28 cellular contexts compared by ENCODE assay signal in the genomic region with DNA sequence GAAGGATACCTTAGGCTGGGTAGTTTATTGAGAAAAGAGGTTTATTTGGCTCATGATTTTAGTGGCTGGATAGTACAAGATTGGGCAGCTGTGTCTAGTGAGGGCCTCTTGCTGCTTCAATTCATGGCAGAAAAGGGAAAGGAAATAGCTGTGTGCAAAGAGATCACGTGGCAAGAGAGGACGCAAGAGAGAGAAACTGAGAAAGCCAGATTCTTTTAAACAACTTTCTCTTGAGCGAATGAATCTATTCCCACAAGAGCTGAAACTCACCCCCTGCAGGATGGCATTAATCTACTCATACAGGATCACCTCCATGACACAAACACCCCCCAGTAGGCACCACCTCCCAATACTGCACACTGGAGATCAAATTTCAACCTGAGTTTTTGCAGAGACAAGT.
A peak's percentile ranks its signal among the peaks of the same experiment; 100 is the strongest.
DNase-seq lines count a peak whose midpoint lies in the region; ATAC-seq and TF ChIP-seq lines count a peak whose summit lies in the region.
"Had no signal": no experiment of that assay in that cellular context is flagged by ENCODE, and none has a peak within 500 bp of the region (broad histone marks: within the 10 kb centered on the region; RNA-seq: fewer than 3 reads in every experiment).

No MANE protein-coding gene starts in this region.

- TF ChIP-seq POLR2A in Peyer's patch (IDR thresholded peaks at IDR 0.05), result no peak

- no peak overlapping the region for H3K4me3 ChIP-seq in Peyer's patch
- H3K4me3 ChIP-seq: K562, left ventricle myocardium inferior, PC-9, prostate gland, stomach, tibial artery had no signal

- TF ChIP-seq CTCF in HFFc6 (IDR thresholded peaks at IDR 0.05), result 0 out of 2 replicates have a peak, but pooled peaks have one; percentile 13
- 0 out of 2 replicates have a peak, but pooled peaks have one; percentile 14 for TF ChIP-seq CTCF in VCaP (conservative IDR thresholded peaks at IDR 0.05)
- TF ChIP-seq CTCF in foreskin keratinocyte (conservative IDR thresholded peaks at IDR 0.05), result no peak
- TF ChIP-seq CTCF in type B pancreatic cell (conservative IDR thresholded peaks at IDR 0.05), result no peak
- no peak for TF ChIP-seq CTCF in Peyer's patch (IDR thresholded peaks at IDR 0.05)

- no peaks in the 10 kb centered on the region for H3K36me3 Mint-ChIP-seq in HFFc6 (ENCODE audit: low read depth)
- no peaks in the 10 kb centered on the region for H3K36me3 Mint-ChIP-seq in type B pancreatic cell
- H3K36me3 Mint-ChIP-seq: naive B cell had no signal

- ATAC-seq in foreskin keratinocyte (peak; percentile 4), HG02885 (IDR thresholded peaks at IDR 0.05; ENCODE audit: poor library complexity, unreplicated experiment) (no peak)
- ATAC-seq: activated CD4-positive, CD25-positive, alpha-beta regulatory T cell treated with anti-CD3 and anti-CD28 coated beads, Interleukin-2, amount 50 U/mL, for 24 hours; K562 had no signal

- H3K4me3 Mint-ChIP-seq in HFFc6 (no peak overlapping the region), type B pancreatic cell (peak overlapping the region; percentile 1)
- H3K4me3 Mint-ChIP-seq: naive B cell had no signal

- no peaks in the 10 kb centered on the region for H3K36me3 ChIP-seq in Peyer's patch
- H3K36me3 ChIP-seq: left ventricle myocardium inferior, prostate gland, stomach, tibial artery had no signal

- H3K27me3 Mint-ChIP-seq in HFFc6 (ENCODE audit: insufficient read depth) (peaks cover 2% of the 10 kb centered on the region; the same call in 1 of the 2 replicates), type B pancreatic cell (peaks cover 5% of the 10 kb centered on the region)

- no peaks in the 10 kb centered on the region for H3K9me3 ChIP-seq in Peyer's patch
- H3K9me3 ChIP-seq: prostate gland, stomach, tibial artery had no signal

- H3K27ac ChIP-seq in VCaP (peak overlapping the region; percentile 77), foreskin keratinocyte (peak overlapping the region; percentile 13), Peyer's patch (no peak overlapping the region)
- H3K27ac ChIP-seq: left ventricle myocardium inferior, PC-9, stomach, tibial artery had no signal

- peaks cover 32% of the 10 kb centered on the region for H3K4me1 Mint-ChIP-seq in HFFc6 (ENCODE audit: low read depth)
- H3K4me1 Mint-ChIP-seq in type B pancreatic cell (ENCODE audit: unreplicated experiment), result peaks cover 9% of the 10 kb centered on the region
- H3K4me1 Mint-ChIP-seq: naive B cell had no signal

- H3K4me1 ChIP-seq in foreskin keratinocyte, result peaks cover 25% of the 10 kb centered on the region
- no peaks in the 10 kb centered on the region for H3K4me1 ChIP-seq in Peyer's patch
- H3K4me1 ChIP-seq: prostate gland, stomach had no signal

- no peak for DNase-seq in HFFc6
- DNase-seq in foreskin keratinocyte, result no peak
- DNase-seq in type B pancreatic cell (ENCODE audit: extremely low spot score, unreplicated experiment), result no peak
- DNase-seq in NCI-H128 (lab: John Stamatoyannopoulos, UW; ENCODE audit: unreplicated experiment), result no peak
- no peak for DNase-seq in Peyer's patch
- DNase-seq: activated CD4-positive, alpha-beta T cell treated with anti-CD3 and anti-CD28 coated beads, Interleukin-2, amount 50 U/mL, for 4 hours; activated T-cell treated with anti-CD3 and anti-CD28 coated beads, Interleukin-2, amount 50 U/mL, for 48 hours; DMS79 treated with DMSO at 0.1 percent for 48 hours; effector CD4-positive, alpha-beta T cell; GDM1; glutamatergic neuron; GOT3; left ventricle myocardium inferior; naive B cell; NCI-H1092 treated with DMSO at 0.1 percent for 48 hours; NCI-H187; NCI-H524 treated with DMSO at 0.1 percent for 48 hours; SHP77 treated with DMSO at 0.1 percent for 48 hours; stimulated activated CD8-positive, alpha-beta memory T cell treated with anti-CD3 and anti-CD28 coated beads, Interleukin-4, amount 100 ng/mL, for 48 hours; T-helper 2 cell had no signal

- no peak overlapping the region; the same call in 1 of the 2 replicates for H3K27ac Mint-ChIP-seq in HFFc6
- peak overlapping the region; percentile 60 for H3K27ac Mint-ChIP-seq in type B pancreatic cell
- H3K27ac Mint-ChIP-seq: naive B cell had no signal

- H3K27me3 ChIP-seq in foreskin keratinocyte (no peaks in the 10 kb centered on the region), Peyer's patch (no peaks in the 10 kb centered on the region)
- H3K27me3 ChIP-seq: stomach, tibial artery had no signal

- H3K9me3 Mint-ChIP-seq in HFFc6, result no peaks in the 10 kb centered on the region
- peaks cover 3% of the 10 kb centered on the region for H3K9me3 Mint-ChIP-seq in type B pancreatic cell

Comparison
In these comparisons a context has a peak if more than half of its experiments do, and no peak if none do; other contexts are left out.
1. CTCF ChIP-seq: peak in HFFc6 (single experiment) and VCaP (single experiment); none in foreskin keratinocyte (single experiment), type B pancreatic cell (single experiment) and Peyer's patch (0 of 6).
2. H3K27ac ChIP-seq: peak in VCaP (single experiment) and foreskin keratinocyte (single experiment); none in Peyer's patch (0 of 4).